In the genomic region with DNA sequence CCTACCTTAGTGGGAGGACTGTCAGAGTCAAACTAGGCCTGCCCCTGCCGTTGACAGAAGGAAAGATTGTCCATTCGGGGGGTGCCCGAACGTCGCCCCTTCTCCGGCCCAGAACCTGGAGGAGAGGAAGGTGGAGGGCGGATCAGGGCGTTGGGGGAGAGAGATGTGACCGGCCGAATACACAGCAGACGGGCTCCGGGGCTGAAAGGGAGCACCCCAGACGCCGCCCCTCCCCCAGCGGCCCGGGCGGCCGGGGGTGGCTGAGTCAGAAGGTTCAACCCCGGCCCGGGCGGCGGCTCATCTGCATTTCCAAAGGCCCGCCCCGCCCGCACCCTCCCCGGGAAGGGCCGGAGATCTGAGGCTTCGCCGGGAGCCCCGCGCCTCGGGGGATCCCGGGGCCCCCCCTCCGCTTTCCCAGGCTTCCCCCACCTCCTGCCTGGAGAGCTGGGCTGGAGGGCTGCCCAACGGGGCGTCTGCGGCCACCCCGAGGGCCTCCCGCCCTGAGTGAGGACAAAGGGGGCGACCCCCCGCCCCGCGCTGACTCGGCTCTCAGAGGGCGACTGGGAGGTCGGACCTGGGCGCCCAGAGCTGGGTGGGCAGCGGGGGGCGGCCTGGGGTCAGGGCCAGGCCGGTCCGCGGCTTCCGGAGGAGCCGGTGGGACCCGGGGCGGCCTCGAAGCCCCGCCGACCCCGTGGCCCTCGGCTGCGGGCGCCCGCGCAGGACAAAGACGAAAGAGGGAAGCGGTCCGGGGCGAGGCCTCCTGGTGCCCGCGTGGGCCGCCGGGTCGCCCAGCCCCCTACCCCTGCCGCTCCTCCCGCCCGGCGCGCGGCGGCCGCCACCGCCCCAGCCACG, we compare ENCODE assay signal across 9 cellular contexts. TPM values are rescaled to one million over a fixed set of nuclear protein-coding genes. Genes with fewer than 3 reads are reported as not detected.
A peak's percentile ranks its signal among the peaks of the same experiment; 100 is the strongest.
DNase-seq lines count a peak whose midpoint lies in the region; ATAC-seq and TF ChIP-seq lines count a peak whose summit lies in the region.
"Had no signal": no experiment of that assay in that cellular context is flagged by ENCODE, and none has a peak within 500 bp of the region (broad histone marks: within the 10 kb centered on the region; RNA-seq: fewer than 3 reads in every experiment).

No MANE protein-coding gene starts in this region.

- under 1% methylated on average over 40 of the region's 84 CpGs for whole genome bisulfite sequencing in smooth muscle cell (ENCODE audit: low lambda C conversion rate)

- no peak overlapping the region for H2AFZ ChIP-seq in smooth muscle cell (ENCODE audit: low read depth)

- H3K27ac ChIP-seq in caudate nucleus (ENCODE audit: low read depth, low read length): peak overlapping the region; percentile 96
- peak overlapping the region; percentile 99 for H3K27ac ChIP-seq in smooth muscle cell (ENCODE audit: low read depth)

- POLR2A ChIA-PET in activated B cell treated with CpG ODN at 0.5 μM for 24 hours (lab: Charles Lee): interaction anchor here (0.6 to 33.0 kb wide), 13 partner anchors 2 to 528 kb away, joined by 3 to 1155 read pairs (median 6); partner anchors contain the start of genes CFAP251, PSMD9, RHOF and SETD1B

- peaks cover 46% of the 10 kb centered on the region for H3K36me3 Mint-ChIP-seq in activated B cell treated with CpG ODN at 0.5 μM for 24 hours (ENCODE audit: low read depth)

- peak in 12 of 14 donors; percentile 43 to 87 (median 70) for DNase-seq in C1 segment of cervical spinal cord (lab: John Stamatoyannopoulos, UW)
- peak; percentile 53 for DNase-seq in NCI-H2107 (lab: John Stamatoyannopoulos, UW)
- peak; percentile 79 for DNase-seq in activated B cell treated with CpG ODN at 0.5 μM for 24 hours
- peak in 55 of 61 donors; percentile 9 to 89 (median 57) for DNase-seq in caudate nucleus (lab: John Stamatoyannopoulos, UW)
- DNase-seq in iris pigment epithelial cell (ENCODE audit: low read depth): peak; percentile 91
- DNase-seq in smooth muscle cell (lab: John Stamatoyannopoulos, UW; ENCODE audit: unreplicated experiment): peak; percentile 59

- peaks cover 53% of the 10 kb centered on the region for H3K79me2 ChIP-seq in smooth muscle cell (ENCODE audit: low read depth)

- ATAC-seq in GM21390 (IDR thresholded peaks at IDR 0.05; ENCODE audit: unreplicated experiment) (peak; percentile 22), activated B cell treated with CpG ODN at 0.5 μM for 24 hours (ENCODE audit: low read depth) (peak; percentile 41), GM21367 (IDR thresholded peaks at IDR 0.05; ENCODE audit: unreplicated experiment) (no peak)

- H3K4me1 ChIP-seq in smooth muscle cell (ENCODE audit: low read depth): peaks cover 38% of the 10 kb centered on the region

- no peak for TF ChIP-seq CTCF in activated B cell treated with CpG ODN at 0.5 μM for 24 hours (IDR thresholded peaks at IDR 0.05)
- TF ChIP-seq CTCF in smooth muscle cell (IDR thresholded peaks at IDR 0.05; ENCODE audit: borderline replicate concordance, insufficient read depth, poor library complexity, severe bottlenecking): no peak

- intact Hi-C loops in activated B cell treated with CpG ODN at 0.5 μM for 24 hours (cut with micrococcal nuclease): loop anchor here (1.0 to 5.0 kb wide), 3 partner anchors 11 to 1508 kb away; partner anchors contain the start of genes BCL7A, RNU4-1 and RNU4-2

- no peaks in the 10 kb centered on the region for H3K36me3 ChIP-seq in smooth muscle cell (ENCODE audit: low read depth)

- H3K9me3 Mint-ChIP-seq in activated B cell treated with CpG ODN at 0.5 μM for 24 hours: no peaks in the 10 kb centered on the region

- peak overlapping the region; percentile 99 for H3K4me2 ChIP-seq in smooth muscle cell

- H3K4me1 Mint-ChIP-seq in activated B cell treated with CpG ODN at 0.5 μM for 24 hours: peaks cover 40% of the 10 kb centered on the region

- no peaks in the 10 kb centered on the region for H3K27me3 ChIP-seq in smooth muscle cell (ENCODE audit: low read depth)

- CTCF ChIA-PET in activated B cell treated with CpG ODN at 0.5 μM for 24 hours (lab: Charles Lee): interaction anchor here (2.6 to 14.3 kb wide), 4 partner anchors 6 to 89 kb away, joined by 8 to 635 read pairs (median 337); partner anchors contain the start of genes PSMD9, RHOF and SETD1B

- H3K9me3 ChIP-seq in smooth muscle cell (replicated peaks; ENCODE audit: low read depth): no peaks in the 10 kb centered on the region

- peaks cover 37% of the 10 kb centered on the region for H4K20me1 ChIP-seq in smooth muscle cell (ENCODE audit: low read depth)

- H3K4me3 ChIP-seq in smooth muscle cell: peak overlapping the region; percentile 82

- H3K27me3 Mint-ChIP-seq in activated B cell treated with CpG ODN at 0.5 μM for 24 hours: no peaks in the 10 kb centered on the region

- peak overlapping the region; percentile 86 for H3K27ac Mint-ChIP-seq in activated B cell treated with CpG ODN at 0.5 μM for 24 hours

- peak overlapping the region; percentile 85 for H3K4me3 Mint-ChIP-seq in activated B cell treated with CpG ODN at 0.5 μM for 24 hours

- peak overlapping the region; percentile 98 for H3K9ac ChIP-seq in smooth muscle cell (ENCODE audit: low read depth)

- H3F3A ChIP-seq in smooth muscle cell (ENCODE audit: low read depth): peaks cover 30% of the 10 kb centered on the region

RNA-seq across cellular contexts. Expression of gene SETD1B, which starts 3.7 kb away (rescaled TPM):
- total RNA-seq in activated B cell treated with CpG ODN at 0.5 μM for 24 hours (36.0 and 40.3 TPM in 2 replicates), smooth muscle cell (2.7 and 4.2 TPM in 2 replicates)
- polyA plus RNA-seq in smooth muscle cell: 1.9 and 2.9 TPM in 2 replicates

RNA-seq across cellular contexts. Expression of gene RHOF, which starts 6.6 kb away (rescaled TPM):
- 133 and 142 TPM in 2 replicates for total RNA-seq in activated B cell treated with CpG ODN at 0.5 μM for 24 hours
- total RNA-seq in smooth muscle cell: 12.7 and 25.9 TPM in 2 replicates
- 13.8 and 15.3 TPM in 2 replicates for polyA plus RNA-seq in smooth muscle cell

RNA-seq across cellular contexts. Expression of gene HPD, which starts 58.6 kb away (rescaled TPM):
- not detected in 2 replicates for total RNA-seq in activated B cell treated with CpG ODN at 0.5 μM for 24 hours
- total RNA-seq in smooth muscle cell: not detected in 2 replicates
- polyA plus RNA-seq in smooth muscle cell: 0.53 TPM in 1 of 2 replicates, not detected in the other
- total RNA-seq: T-helper 1 cell treated with Interleukin-12 subunit alpha and Interleukin-12 subunit beta and Interleukin-4 antibody, amounts not matched to agents 30 ng/mL and 1 ng/mL, for 36 hours had no signal
